ENCODE assay signal across 19 cellular contexts in the genomic region with DNA sequence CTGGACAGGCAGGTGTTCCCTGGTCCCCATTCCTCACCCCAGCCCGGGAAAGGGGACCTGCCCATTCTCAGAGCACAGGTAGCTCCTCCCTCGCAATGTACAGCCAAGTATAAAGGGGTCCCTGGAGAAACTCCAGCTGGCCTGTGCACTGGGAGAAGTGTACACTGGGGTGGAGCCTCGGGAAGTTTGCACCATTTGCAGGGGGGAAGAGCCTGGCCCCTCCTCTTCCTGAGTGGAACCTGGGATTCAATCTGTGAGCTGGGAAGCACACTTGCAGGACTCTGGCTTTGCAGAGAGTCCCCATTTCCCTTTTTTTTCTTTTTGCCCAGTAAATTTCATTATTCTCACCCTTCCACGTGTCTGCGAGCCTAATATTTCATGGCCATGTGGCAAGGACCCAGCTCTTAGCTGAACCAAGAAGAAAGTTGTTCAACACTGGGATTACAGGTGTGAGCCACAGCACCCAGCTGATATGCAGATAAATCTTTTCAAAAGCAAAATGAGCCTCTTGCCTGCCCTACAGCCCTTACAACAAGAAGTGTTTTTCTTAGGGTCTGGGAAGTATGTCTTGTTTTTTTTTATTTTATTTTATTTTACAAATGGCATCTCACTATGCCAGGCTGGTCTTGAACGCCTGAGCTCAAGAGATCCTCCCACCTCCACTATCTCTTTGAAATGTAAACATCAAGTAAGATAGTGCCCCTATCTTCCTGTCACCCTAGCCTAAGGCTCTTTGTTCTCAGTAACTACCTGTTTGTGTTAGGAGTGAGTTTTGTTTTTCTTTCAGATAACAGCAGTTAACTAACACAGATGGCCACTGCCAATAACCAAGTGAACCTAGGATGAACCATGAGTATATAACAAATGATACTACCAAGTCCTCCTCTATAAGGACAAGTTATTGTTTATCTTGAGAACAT. TPM values are rescaled to one million over a fixed set of nuclear protein-coding genes. Genes with fewer than 3 reads are reported as not detected.
DNase-seq lines count a peak whose midpoint lies in the region; ATAC-seq, FAIRE-seq and TF ChIP-seq lines count a peak whose summit lies in the region.
"Had no signal": no experiment of that assay in that cellular context is flagged by ENCODE, and none has a peak within 500 bp of the region (broad histone marks: within the 10 kb centered on the region; RNA-seq: fewer than 3 reads in every experiment).

No MANE protein-coding gene starts in this region.

- H3K9ac ChIP-seq in mesendoderm (ENCODE audit: low read length) (no peak overlapping the region), PC-3 (ENCODE audit: low read length) (no peak overlapping the region)

- peak; percentile 19 for DNase-seq in Caki2 (ENCODE audit: low read depth)
- DNase-seq in WTC11 (ENCODE audit: low spot score): no peak
- DNase-seq in mesendoderm: peak; percentile 88
- no peak for DNase-seq in activated CD4-positive, alpha-beta memory T cell treated with anti-CD3 and anti-CD28 coated beads, Interleukin-2, amount 10 ng/mL, durations not matched to agents 7 days and 5 days
- DNase-seq in PC-3: no peak
- DNase-seq in RCC 7860 (ENCODE audit: low spot score): no peak
- DNase-seq: AML-193; Calu3; CD4-positive, CD25-positive, alpha-beta regulatory T cell; HCEC 1CT; KG1; NCI-H1092; NCI-H187 treated with DMSO at 0.1 percent for 48 hours; NCI-H82; SJCRH30; SW 1271 had no signal

- FAIRE-seq in RCC 7860 (lab: Jason Lieb, UNC): no peak
- FAIRE-seq: GM12878 had no signal

- CTCF ChIA-PET in HEK293 (lab: Yijun Ruan, JAX): interaction anchor here (0.5 to 4.0 kb wide), 8 partner anchors 9 to 399 kb away, joined by 3 to 20 read pairs (median 4); a partner anchor contains a TSS
- CTCF ChIA-PET in WTC11 (lab: Charles Lee): interaction anchor here (1.0 to 2.0 kb wide), 4 partner anchors 9 to 399 kb away, joined by 3 to 10 read pairs (median 3); a partner anchor contains a TSS
- CTCF ChIA-PET in activated CD4-positive, alpha-beta memory T cell treated with anti-CD3 and anti-CD28 coated beads, Interleukin-2, amount 10 ng/mL, durations not matched to agents 7 days and 5 days (lab: Charles Lee): no interaction called here
- CTCF ChIA-PET in PC-3 (lab: Charles Lee): no interaction called here

- no peak overlapping the region for H3K23ac ChIP-seq in mesendoderm (ENCODE audit: low read length)

- peaks cover 98% of the 10 kb centered on the region for H3K27me3 Mint-ChIP-seq in WTC11 (ENCODE audit: low read depth)
- no peaks in the 10 kb centered on the region for H3K27me3 Mint-ChIP-seq in activated CD4-positive, alpha-beta memory T cell treated with anti-CD3 and anti-CD28 coated beads, Interleukin-2, amount 10 ng/mL, durations not matched to agents 7 days and 5 days

- no peaks in the 10 kb centered on the region for H4K20me1 ChIP-seq in PC-3 (ENCODE audit: low read length)

- WGBS in mesendoderm (ENCODE audit: extremely low coverage, insufficient coverage, low lambda C conversion rate): no CpG with 5 or more reads among the region's 6 CpGs

- H3K27ac Mint-ChIP-seq in WTC11: no peak overlapping the region
- H3K27ac Mint-ChIP-seq in activated CD4-positive, alpha-beta memory T cell treated with anti-CD3 and anti-CD28 coated beads, Interleukin-2, amount 10 ng/mL, durations not matched to agents 7 days and 5 days: no peak overlapping the region
- H3K27ac Mint-ChIP-seq: CD4-positive, CD25-positive, alpha-beta regulatory T cell had no signal

- H4K5ac ChIP-seq in mesendoderm (ENCODE audit: low read length): no peak overlapping the region

- in situ Hi-C loops in Caki2 (cut with HindIII; ENCODE audit: low pct_unique_long_range_greater_than_20kb, low sequenced_read_pairs): no loop called here

- no peak overlapping the region for H2AFZ ChIP-seq in PC-3 (ENCODE audit: low read length)

- ATAC-seq in WTC11: peak; percentile 89
- ATAC-seq in PC-3: no peak
- ATAC-seq: GM12878 had no signal

- TF ChIP-seq CTCF in HEK293 (tag by site-specific recombination; IDR thresholded peaks at IDR 0.05) (no peak), WTC11 (IDR thresholded peaks at IDR 0.05) (no peak), PC-3 (conservative IDR thresholded peaks at IDR 0.05; ENCODE audit: low read depth, low read length) (no peak)

- no peaks in the 10 kb centered on the region for H3K9me2 ChIP-seq in PC-3 (replicated peaks; ENCODE audit: low read length)

- no peaks in the 10 kb centered on the region for H3K79me2 ChIP-seq in mesendoderm (ENCODE audit: control insufficient read depth, insufficient read depth, low read length)
- no peaks in the 10 kb centered on the region for H3K79me2 ChIP-seq in PC-3 (ENCODE audit: low read length)

- H3K56ac ChIP-seq in mesendoderm (ENCODE audit: low read length): no peak overlapping the region

- H3K9me3 ChIP-seq in HEK293 (ENCODE audit: control insufficient read depth, insufficient read depth, low read depth, low read length): no peaks in the 10 kb centered on the region
- no peaks in the 10 kb centered on the region for H3K9me3 ChIP-seq in PC-3 (ENCODE audit: low read length)

- H2BK5ac ChIP-seq in mesendoderm (ENCODE audit: low read length): no peak overlapping the region

- H3K36me3 ChIP-seq in HEK293 (ENCODE audit: control insufficient read depth in 2 of 2, insufficient read depth in 1 of 2, low read length in 2 of 2): no peaks in the 10 kb centered on the region
- H3K36me3 ChIP-seq in mesendoderm (ENCODE audit: control insufficient read depth, insufficient read depth, low read length): no peaks in the 10 kb centered on the region
- no peaks in the 10 kb centered on the region for H3K36me3 ChIP-seq in PC-3 (ENCODE audit: low read depth, low read length)
- H3K36me3 ChIP-seq: SJCRH30 had no signal

- POLR2A ChIA-PET in HEK293 (lab: Yijun Ruan, JAX) (interaction anchor here (1.5 to 4.1 kb wide), 2 partner anchors 9 to 108 kb away, joined by 8 to 19 read pairs; a partner anchor contains a TSS), WTC11 (lab: Charles Lee) (no interaction called here), PC-3 (lab: Charles Lee; ENCODE audit: unreplicated experiment) (interaction anchor here (0.6 kb wide), 1 partner anchor 9 kb away, joined by 3 read pairs; a partner anchor contains a TSS)
- POLR2A ChIA-PET in activated CD4-positive, alpha-beta memory T cell treated with anti-CD3 and anti-CD28 coated beads, Interleukin-2, amount 10 ng/mL, durations not matched to agents 7 days and 5 days (lab: Charles Lee): no interaction called here

- H3K4me2 ChIP-seq in mesendoderm (ENCODE audit: low read length) (no peak overlapping the region), PC-3 (ENCODE audit: low read length) (no peak overlapping the region)

- no peak overlapping the region for H3K4me3 ChIP-seq in HEK293 (ENCODE audit: low read depth, low read length)
- H3K4me3 ChIP-seq in mesendoderm (ENCODE audit: low read length): no peak overlapping the region
- no peak overlapping the region for H3K4me3 ChIP-seq in PC-3 (ENCODE audit: low read length)
- H3K4me3 ChIP-seq: GM12878, SJCRH30 had no signal

- intact Hi-C loops in PC-3 (cut with micrococcal nuclease): no loop called here

- H3K27me3 ChIP-seq in mesendoderm (ENCODE audit: insufficient read depth, low read length, poor library complexity) (peaks cover 6% of the 10 kb centered on the region), PC-3 (ENCODE audit: low read length) (no peaks in the 10 kb centered on the region)
- H3K27me3 ChIP-seq: SJCRH30 had no signal

- H2AK5ac ChIP-seq in mesendoderm (ENCODE audit: low read length): no peak overlapping the region

- peaks cover 10% of the 10 kb centered on the region for H3K36me3 Mint-ChIP-seq in WTC11
- H3K36me3 Mint-ChIP-seq in activated CD4-positive, alpha-beta memory T cell treated with anti-CD3 and anti-CD28 coated beads, Interleukin-2, amount 10 ng/mL, durations not matched to agents 7 days and 5 days (ENCODE audit: low read depth): no peaks in the 10 kb centered on the region
- H3K36me3 Mint-ChIP-seq: CD4-positive, CD25-positive, alpha-beta regulatory T cell had no signal

- peaks cover 20% of the 10 kb centered on the region for H3K4me1 Mint-ChIP-seq in WTC11
- H3K4me1 Mint-ChIP-seq in activated CD4-positive, alpha-beta memory T cell treated with anti-CD3 and anti-CD28 coated beads, Interleukin-2, amount 10 ng/mL, durations not matched to agents 7 days and 5 days: no peaks in the 10 kb centered on the region
- H3K4me1 Mint-ChIP-seq: CD4-positive, CD25-positive, alpha-beta regulatory T cell had no signal

- H3K4ac ChIP-seq in mesendoderm (ENCODE audit: low read depth, low read length): no peak overlapping the region

- H2BK120ac ChIP-seq in mesendoderm (ENCODE audit: low read depth, low read length): no peak overlapping the region

- H3K4me3 Mint-ChIP-seq in WTC11: peak overlapping the region; percentile 8; the same call in 1 of the 2 replicates
- no peak overlapping the region for H3K4me3 Mint-ChIP-seq in activated CD4-positive, alpha-beta memory T cell treated with anti-CD3 and anti-CD28 coated beads, Interleukin-2, amount 10 ng/mL, durations not matched to agents 7 days and 5 days
- H3K4me3 Mint-ChIP-seq: CD4-positive, CD25-positive, alpha-beta regulatory T cell had no signal

- peaks cover 15% of the 10 kb centered on the region for H3K9me3 Mint-ChIP-seq in WTC11
- peaks cover 4% of the 10 kb centered on the region for H3K9me3 Mint-ChIP-seq in activated CD4-positive, alpha-beta memory T cell treated with anti-CD3 and anti-CD28 coated beads, Interleukin-2, amount 10 ng/mL, durations not matched to agents 7 days and 5 days

- H3K79me1 ChIP-seq in mesendoderm (ENCODE audit: low read length): no peaks in the 10 kb centered on the region

- H3K18ac ChIP-seq in mesendoderm (ENCODE audit: low read length): no peak overlapping the region

- H2BK15ac ChIP-seq in mesendoderm (replicated peaks; ENCODE audit: low read depth): no peak overlapping the region

- H3K4me1 ChIP-seq in HEK293 (ENCODE audit: control insufficient read depth, insufficient read depth, low read length): peaks cover 19% of the 10 kb centered on the region
- H3K4me1 ChIP-seq in mesendoderm (ENCODE audit: control insufficient read depth, low read depth, low read length): peaks cover 7% of the 10 kb centered on the region
- H3K4me1 ChIP-seq in PC-3 (ENCODE audit: insufficient read depth, low read length): no peaks in the 10 kb centered on the region
- H3K4me1 ChIP-seq: SJCRH30 had no signal

- no peak overlapping the region for H4K8ac ChIP-seq in mesendoderm (ENCODE audit: low read depth, low read length)

- no TSS peak for BruUV-seq in PC-3 (replicated peaks; lab: Mats Ljungman, UMichigan)

- H3F3A ChIP-seq in PC-3 (ENCODE audit: low read length, unreplicated experiment): no peaks in the 10 kb centered on the region

- H3K27ac ChIP-seq in HEK293 (ENCODE audit: extremely low read depth, low read depth, low read length): peak overlapping the region; percentile 43; the same call in 1 of the 2 replicates
- no peak overlapping the region for H3K27ac ChIP-seq in mesendoderm (ENCODE audit: low read depth, low read length)
- no peak overlapping the region for H3K27ac ChIP-seq in PC-3 (ENCODE audit: low read length)
- H3K27ac ChIP-seq: RWPE1, SJCRH30 had no signal

RNA-seq across cellular contexts. Expression of a gene that starts 9.3 kb away (rescaled TPM):
- 15.6 and 28.0 TPM in 2 replicates for total RNA-seq in Caki2 (2014; rRNA removed; shearing (Covaris generic); ENCODE audit: low replicate concordance)
- total RNA-seq in WTC11 (2021) (20.4 to 22.0 TPM (median 20.7 TPM) in 3 replicates), PC-3 (2014; rRNA removed) (15.7 and 16.1 TPM in 2 replicates)
- 13.5 TPM for polyA plus RNA-seq in mesendoderm (2013, experiment 1 of 2)
- polyA plus RNA-seq in mesendoderm (2013, experiment 2 of 2): 13.3 TPM
- 10 to 100 TPM; 18.6 TPM for total RNA-seq in activated CD4-positive, alpha-beta memory T cell treated with anti-CD3 and anti-CD28 coated beads, Interleukin-2, amount 10 ng/mL, durations not matched to agents 7 days and 5 days

Comparison
In these comparisons a context has a peak if more than half of its experiments do, and no peak if none do; other contexts are left out.
1. DNase-seq: peak in Caki2 (single experiment) and mesendoderm (single experiment); none in WTC11 (single experiment), activated CD4-positive, alpha-beta memory T cell treated with anti-CD3 and anti-CD28 coated beads, Interleukin-2, amount 10 ng/mL, durations not matched to agents 7 days and 5 days (single experiment), PC-3 (single experiment) and RCC 7860 (single experiment).
2. CTCF ChIA-PET loops: an anchor here in HEK293 (0.5 to 4.0 kb wide) and WTC11 (1.0 to 2.0 kb wide); none called in activated CD4-positive, alpha-beta memory T cell treated with anti-CD3 and anti-CD28 coated beads, Interleukin-2, amount 10 ng/mL, durations not matched to agents 7 days and 5 days and PC-3.
3. POLR2A ChIA-PET loops: an anchor here in HEK293 (1.5 to 4.1 kb wide) and PC-3 (0.6 kb wide); none called in WTC11 and activated CD4-positive, alpha-beta memory T cell treated with anti-CD3 and anti-CD28 coated beads, Interleukin-2, amount 10 ng/mL, durations not matched to agents 7 days and 5 days.